In the genomic region with DNA sequence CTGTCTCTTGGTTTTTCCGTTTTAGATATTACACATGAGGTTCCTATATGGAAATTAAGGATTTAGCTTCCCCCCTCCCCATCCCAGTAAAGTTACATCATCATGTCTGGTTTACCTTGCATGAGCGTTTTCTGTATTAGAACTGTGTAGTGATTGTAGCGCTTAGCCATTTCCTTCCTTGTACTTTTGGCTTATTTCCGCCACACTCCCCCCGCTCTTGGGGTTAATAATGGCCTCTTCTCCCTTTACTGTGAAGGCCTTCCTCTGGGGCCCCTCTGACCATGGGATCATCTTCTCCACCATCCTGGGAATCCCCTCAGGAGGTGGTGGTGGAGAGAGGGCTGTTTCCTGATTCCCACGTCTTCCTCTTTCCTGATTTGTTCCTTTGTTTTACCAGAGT, we compare ENCODE assay signal across 14 cellular contexts. TPM values are rescaled to one million over a fixed set of nuclear protein-coding genes. Genes with fewer than 3 reads are reported as not detected.
DNase-seq lines count a peak whose midpoint lies in the region; ATAC-seq and TF ChIP-seq lines count a peak whose summit lies in the region.
"Had no signal": no experiment of that assay in that cellular context is flagged by ENCODE, and none has a peak within 500 bp of the region (broad histone marks: within the 10 kb centered on the region; RNA-seq: fewer than 3 reads in every experiment).

No MANE protein-coding gene starts in this region.

- no peaks in the 10 kb centered on the region for H3K27me3 ChIP-seq in CD8-positive, alpha-beta T cell (ENCODE audit: insufficient read depth, low read length)
- no peaks in the 10 kb centered on the region for H3K27me3 ChIP-seq in psoas muscle (ENCODE audit: insufficient read depth in 3 of 3, low read length in 2 of 3)

- intact Hi-C loops in CD8-positive, alpha-beta T cell (cut with DNase I, micrococcal nuclease), result no loop called here
- intact Hi-C loops in psoas muscle (cut with DNase I), result loop anchor here in 1 of 2 donors (5.0 kb wide), 1 partner anchor 106 kb away; no protein-coding TSS in a partner anchor

- H3K27ac ChIP-seq in CD8-positive, alpha-beta T cell (ENCODE audit: low read depth, low read length), result no peak overlapping the region
- H3K27ac ChIP-seq in SK-N-MC (peak overlapping the region; percentile 60), psoas muscle (peak overlapping the region; percentile 92)

- DNase-seq in CD8-positive, alpha-beta T cell, result no peak
- DNase-seq in SK-N-MC (ENCODE audit: low read depth, low spot score) (no peak), epithelial cell of proximal tubule (ENCODE audit: low read depth) (peak; percentile 25), psoas muscle (no peak), GM13977 (ENCODE audit: low spot score) (no peak), 8988T (no peak)
- DNase-seq: DMS53; NCI-H1694; SHP77; small intestine; stimulated activated naive CD4-positive, alpha-beta T cell had no signal

- in situ Hi-C loops in GM13977 (cut with MboI; ENCODE audit: low pct_unique_long_range_greater_than_20kb, low sequenced_read_pairs, unreplicated experiment), result no loop called here

- CTCF ChIA-PET in CD8-positive, alpha-beta T cell (lab: Charles Lee), result interaction anchor here (2.3 kb wide), 1 partner anchor 24 kb away, joined by 6 read pairs; no protein-coding TSS in a partner anchor

- H3K27ac Mint-ChIP-seq in CD8-positive, alpha-beta T cell, result peak overlapping the region; percentile 88

- no peak for ATAC-seq in CD8-positive, alpha-beta T cell
- ATAC-seq in psoas muscle (no peak), HG02938 (IDR thresholded peaks at IDR 0.05; ENCODE audit: unreplicated experiment) (no peak), HG02588 (IDR thresholded peaks at IDR 0.05; ENCODE audit: unreplicated experiment) (no peak)

- POLR2A ChIA-PET in CD8-positive, alpha-beta T cell (lab: Charles Lee), result interaction anchor here (4.4 kb wide), 1 partner anchor 107 kb away, joined by 21 read pairs; no protein-coding TSS in a partner anchor

- no peaks in the 10 kb centered on the region for H3K9me3 Mint-ChIP-seq in CD8-positive, alpha-beta T cell

- no peak overlapping the region for H3K9ac ChIP-seq in SK-N-MC (ENCODE audit: insufficient read length)

- H3K4me1 ChIP-seq in CD8-positive, alpha-beta T cell (ENCODE audit: insufficient read depth, low read length), result peaks cover 62% of the 10 kb centered on the region
- H3K4me1 ChIP-seq in psoas muscle, result peaks cover 29% of the 10 kb centered on the region

- no peaks in the 10 kb centered on the region for H3K27me3 Mint-ChIP-seq in CD8-positive, alpha-beta T cell (ENCODE audit: low read depth)

- H3K36me3 Mint-ChIP-seq in CD8-positive, alpha-beta T cell, result peaks cover 25% of the 10 kb centered on the region

- WGBS in psoas muscle, 3 donors, result 75 to 83% (median 75%) methylated on average over 6 of the region's 6 CpGs

- H3K36me3 ChIP-seq in CD8-positive, alpha-beta T cell (ENCODE audit: insufficient read depth, low read length), result peaks cover 5% of the 10 kb centered on the region
- H3K36me3 ChIP-seq in SK-N-MC (ENCODE audit: insufficient read depth, low read length) (peaks cover 45% of the 10 kb centered on the region), psoas muscle (ENCODE audit: insufficient read depth in 1 of 2, low read depth in 1 of 2) (peaks cover 0 to 20% of the 10 kb centered on the region in 2 donors)

- peaks cover 57% of the 10 kb centered on the region for H3K4me1 Mint-ChIP-seq in CD8-positive, alpha-beta T cell (ENCODE audit: low read depth)

- H3K9me3 ChIP-seq in CD8-positive, alpha-beta T cell (ENCODE audit: low read length), result no peaks in the 10 kb centered on the region
- H3K9me3 ChIP-seq in SK-N-MC (ENCODE audit: low read depth, low read length) (no peaks in the 10 kb centered on the region), psoas muscle (no peaks in the 10 kb centered on the region)
- H3K9me3 ChIP-seq: HAP-1 had no signal

- H3K4me3 Mint-ChIP-seq in CD8-positive, alpha-beta T cell, result peak overlapping the region; percentile 42

- no peak overlapping the region for H3K4me3 ChIP-seq in CD8-positive, alpha-beta T cell (ENCODE audit: low read depth, low read length)
- H3K4me3 ChIP-seq in SK-N-MC (no peak overlapping the region), epithelial cell of proximal tubule (ENCODE audit: low read depth, low read length) (peak overlapping the region; percentile 23), psoas muscle (no peak overlapping the region)
- H3K4me3 ChIP-seq: HAP-1 had no signal

- TF ChIP-seq CTCF in CD8-positive, alpha-beta T cell (IDR thresholded peaks at IDR 0.05), result no peak
- TF ChIP-seq CTCF in epithelial cell of proximal tubule (conservative IDR thresholded peaks at IDR 0.05; ENCODE audit: low read depth, low read length) (no peak), psoas muscle (IDR thresholded peaks at IDR 0.05) (no peak), GM13977 (IDR thresholded peaks at IDR 0.05; ENCODE audit: extremely low read depth, insufficient read depth, missing control alignments) (no peak)

RNA-seq across cellular contexts. Expression of gene AP5Z1, which starts 27.2 kb away (rescaled TPM):
- 100 to 1,000 TPM; 129 to 131 TPM for total RNA-seq in CD8-positive, alpha-beta T cell
- total RNA-seq in epithelial cell of proximal tubule (21.1 and 21.4 TPM in 2 replicates), psoas muscle (10 to 100 TPM in 1 of 4 donors, 1 to 10 TPM in 3; 6.6 to 20.1 (median 8.7) TPM)
- polyA plus RNA-seq in psoas muscle, result 10 to 100 TPM; 12.1 to 19.2 (median 15.2) TPM
